Comparison of ENCODE assay signal across 25 cellular contexts in genomic region chr17:4116516-4116915, GRCh38.
"Had no signal": no experiment of that assay in that cellular context is flagged by ENCODE, and none has a peak within 500 bp of the region (broad histone marks: within the 10 kb centered on the region; RNA-seq: fewer than 3 reads in every experiment).

No MANE protein-coding gene starts in this region.

- H3K27me3 ChIP-seq: sigmoid colon, testis, vagina had no signal

- H3K4me2 ChIP-seq: smooth muscle cell had no signal

- ATAC-seq: activated naive CD8-positive, alpha-beta T cell treated with anti-CD3 and anti-CD28 coated beads, Interleukin-2, amount 50 U/mL, for 24 hours; left lobe of liver; lower lobe of right lung; naive thymus-derived CD8-positive, alpha-beta T cell; stimulated activated naive B cell treated with anti-CD40 and anti-IgM and Interleukin-4, amounts not matched to agents 10 μg/mL and 1 μg/mL and 100 μg/mL, for 72 hours; T-helper 17 cell had no signal

- H3K4me3 ChIP-seq: lower lobe of right lung, sigmoid colon, smooth muscle cell, testis, vagina had no signal

- DNase-seq: activated CD4-positive, alpha-beta memory T cell treated with anti-CD3 and anti-CD28 coated beads for 36 hours; activated CD4-positive, alpha-beta T cell treated with anti-CD3 and anti-CD28 coated beads for 4 hours; activated CD4-positive, CD25-positive, alpha-beta regulatory T cell; activated effector memory CD4-positive, alpha-beta T cell treated with Interleukin-2 at 50 U/mL for 16 hours; activated naive CD4-positive, alpha-beta T cell treated with anti-CD3 and anti-CD28 coated beads, Interleukin-2, amount 50 U/mL, for 16 hours; activated naive CD8-positive, alpha-beta T cell treated with anti-CD3 and anti-CD28 coated beads, Interleukin-2, amount 50 U/mL, for 24 hours; activated T-cell treated with anti-CD3 and anti-CD28 coated beads, Interleukin-2, amount 50 U/mL, for 48 hours; anterior cingulate cortex; erythroblast; foreskin melanocyte; islet precursor cell; lower lobe of right lung; naive thymus-derived CD8-positive, alpha-beta T cell; retina; sigmoid colon; stimulated activated CD4-positive, alpha-beta T cell treated with anti-CD3 and anti-CD28 coated beads, Interleukin-15, amount 100 ng/mL, for 24 hours; stimulated activated CD4-positive, alpha-beta T cell treated with anti-CD3 and anti-CD28 coated beads, Interleukin-2, amount 100 ng/mL, for 48 hours; stimulated activated CD8-positive, alpha-beta memory T cell treated with anti-CD3 and anti-CD28 coated beads, Interleukin-4, amount 100 ng/mL, for 48 hours; stimulated activated naive B cell treated with anti-CD40 and anti-IgM and Interleukin-4, amounts not matched to agents 10 μg/mL and 1 μg/mL and 100 μg/mL, for 72 hours; T-helper 17 cell; testis had no signal

- H3K4me3 Mint-ChIP-seq: activated CD4-positive, alpha-beta memory T cell treated with anti-CD3 and anti-CD28 coated beads for 36 hours; activated naive CD8-positive, alpha-beta T cell treated with anti-CD3 and anti-CD28 coated beads, Interleukin-2, amount 50 U/mL, for 24 hours; brain; stimulated activated naive B cell treated with anti-CD40 and anti-IgM and Interleukin-4, amounts not matched to agents 10 μg/mL and 1 μg/mL and 100 μg/mL, for 72 hours; T-helper 17 cell had no signal

- H3K4me1 ChIP-seq: lower lobe of right lung, sigmoid colon, testis, vagina had no signal

- H3K4me1 Mint-ChIP-seq: brain; stimulated activated naive B cell treated with anti-CD40 and anti-IgM and Interleukin-4, amounts not matched to agents 10 μg/mL and 1 μg/mL and 100 μg/mL, for 72 hours had no signal

- H3K9me3 Mint-ChIP-seq: activated CD4-positive, alpha-beta memory T cell treated with anti-CD3 and anti-CD28 coated beads for 36 hours; activated naive CD8-positive, alpha-beta T cell treated with anti-CD3 and anti-CD28 coated beads, Interleukin-2, amount 50 U/mL, for 24 hours; brain; naive thymus-derived CD8-positive, alpha-beta T cell; stimulated activated naive B cell treated with anti-CD40 and anti-IgM and Interleukin-4, amounts not matched to agents 10 μg/mL and 1 μg/mL and 100 μg/mL, for 72 hours had no signal

- H3K9me3 ChIP-seq: lower lobe of right lung, sigmoid colon, testis, vagina had no signal

- H3K27ac Mint-ChIP-seq: activated CD4-positive, alpha-beta memory T cell treated with anti-CD3 and anti-CD28 coated beads for 36 hours; activated naive CD8-positive, alpha-beta T cell treated with anti-CD3 and anti-CD28 coated beads, Interleukin-2, amount 50 U/mL, for 24 hours; brain; stimulated activated naive B cell treated with anti-CD40 and anti-IgM and Interleukin-4, amounts not matched to agents 10 μg/mL and 1 μg/mL and 100 μg/mL, for 72 hours; T-helper 17 cell had no signal

- H3K27ac ChIP-seq: lower lobe of right lung, sigmoid colon, testis, vagina had no signal

- H3K27me3 Mint-ChIP-seq: activated CD4-positive, alpha-beta memory T cell treated with anti-CD3 and anti-CD28 coated beads for 36 hours; activated naive CD8-positive, alpha-beta T cell treated with anti-CD3 and anti-CD28 coated beads, Interleukin-2, amount 50 U/mL, for 24 hours; brain; naive thymus-derived CD8-positive, alpha-beta T cell; stimulated activated naive B cell treated with anti-CD40 and anti-IgM and Interleukin-4, amounts not matched to agents 10 μg/mL and 1 μg/mL and 100 μg/mL, for 72 hours; T-helper 17 cell had no signal
